Comparison of ENCODE assay signal across 20 cellular contexts in the genomic region with DNA sequence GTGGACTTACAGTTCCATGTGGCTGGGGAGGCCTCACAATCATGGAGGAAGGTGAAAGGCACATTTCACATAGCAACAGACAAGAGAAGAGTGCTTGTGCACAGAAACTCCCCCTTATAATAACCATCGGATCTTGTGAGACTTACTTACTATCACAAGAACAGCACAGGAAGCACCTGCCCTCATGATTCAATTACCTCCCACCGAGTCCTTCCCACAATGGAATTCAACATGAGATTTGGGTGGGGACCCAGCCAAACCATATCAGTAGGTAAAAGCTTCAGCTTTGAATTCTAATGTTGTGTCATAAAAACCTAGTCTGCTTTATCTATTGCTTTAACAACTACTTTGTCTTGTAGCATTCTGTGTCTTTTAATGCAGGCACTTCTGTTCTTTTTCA.
DNase-seq lines count a peak whose midpoint lies in the region; ATAC-seq, FAIRE-seq and TF ChIP-seq lines count a peak whose summit lies in the region.
"Had no signal": no experiment of that assay in that cellular context is flagged by ENCODE, and none has a peak within 500 bp of the region (broad histone marks: within the 10 kb centered on the region; RNA-seq: fewer than 3 reads in every experiment).

No MANE protein-coding gene starts in this region.

- no peak for TF ChIP-seq CTCF in astrocyte (IDR thresholded peaks at IDR 0.05; ENCODE audit: insufficient read depth, low read depth, low read length)
- no peak for TF ChIP-seq CTCF in choroid plexus epithelial cell (conservative IDR thresholded peaks at IDR 0.05; ENCODE audit: low read depth, low read length)
- no peak for TF ChIP-seq CTCF in GM13977 (IDR thresholded peaks at IDR 0.05; ENCODE audit: extremely low read depth, insufficient read depth, missing control alignments)

- FAIRE-seq in astrocyte (lab: Jason Lieb, UNC), result no peak
- FAIRE-seq: D721Med, G401.6, GM12891, GM18507, K562 had no signal

- no peaks in the 10 kb centered on the region for H3K36me3 Mint-ChIP-seq in astrocyte (ENCODE audit: low read depth, unreplicated experiment)
- H3K36me3 Mint-ChIP-seq in activated T-cell treated with anti-CD3 and anti-CD28 coated beads, Interleukin-2, amount 50 U/mL, for 4 hours (ENCODE audit: insufficient read depth), result no peaks in the 10 kb centered on the region

- no peaks in the 10 kb centered on the region for H3K9me3 ChIP-seq in astrocyte (ENCODE audit: insufficient read depth, low read depth, low read length)
- H3K9me3 ChIP-seq: BE2C, Caco-2, HAP-1 had no signal

- H3K9ac ChIP-seq in astrocyte (ENCODE audit: low read length), result no peak overlapping the region

- no peaks in the 10 kb centered on the region for H3K4me1 Mint-ChIP-seq in astrocyte (ENCODE audit: low read depth, unreplicated experiment)
- H3K4me1 Mint-ChIP-seq in activated T-cell treated with anti-CD3 and anti-CD28 coated beads, Interleukin-2, amount 50 U/mL, for 4 hours (ENCODE audit: low read depth), result no peaks in the 10 kb centered on the region

- no peak for ATAC-seq in GM18867 (IDR thresholded peaks at IDR 0.05; ENCODE audit: unreplicated experiment)
- no peak for ATAC-seq in activated T-cell treated with anti-CD3 and anti-CD28 coated beads, Interleukin-2, amount 50 U/mL, for 4 hours
- ATAC-seq: K562 had no signal

- peaks cover 2% of the 10 kb centered on the region for H3K27me3 Mint-ChIP-seq in astrocyte (ENCODE audit: low read depth, unreplicated experiment)
- no peaks in the 10 kb centered on the region for H3K27me3 Mint-ChIP-seq in activated T-cell treated with anti-CD3 and anti-CD28 coated beads, Interleukin-2, amount 50 U/mL, for 4 hours (ENCODE audit: low read depth)

- H3K27ac ChIP-seq in astrocyte (ENCODE audit: low read depth, low read length), result no peak overlapping the region
- H3K27ac ChIP-seq: C4-2B had no signal

- H3K27me3 ChIP-seq in astrocyte (ENCODE audit: insufficient read depth, low read length), result no peaks in the 10 kb centered on the region
- H3K27me3 ChIP-seq: BE2C had no signal

- DNase-seq in A172 (ENCODE audit: low spot score) (peak; percentile 61), HT1080 (ENCODE audit: low read depth) (peak; percentile 60), astrocyte (ENCODE audit: low read depth) (peak; percentile 26), choroid plexus epithelial cell (ENCODE audit: low read depth) (peak; percentile 54), GM13977 (ENCODE audit: low spot score) (no peak), iPS-NIHi11 (ENCODE audit: low spot score) (no peak)
- no peak for DNase-seq in activated T-cell treated with anti-CD3 and anti-CD28 coated beads, Interleukin-2, amount 50 U/mL, for 4 hours
- DNase-seq: 8988T; ACHN; BE2C; Caco-2; CD4-positive, alpha-beta T cell had no signal

- H3K27ac Mint-ChIP-seq in astrocyte (ENCODE audit: unreplicated experiment), result no peak overlapping the region
- H3K27ac Mint-ChIP-seq: CD4-positive, alpha-beta T cell had no signal

- no peaks in the 10 kb centered on the region for H4K20me1 ChIP-seq in astrocyte (ENCODE audit: insufficient read depth, low read length)

- peaks cover 4% of the 10 kb centered on the region for H3K9me3 Mint-ChIP-seq in astrocyte (ENCODE audit: unreplicated experiment)
- no peaks in the 10 kb centered on the region for H3K9me3 Mint-ChIP-seq in activated T-cell treated with anti-CD3 and anti-CD28 coated beads, Interleukin-2, amount 50 U/mL, for 4 hours

- H3K4me2 ChIP-seq in astrocyte (ENCODE audit: low read length), result no peak overlapping the region

- no peak overlapping the region for H3K4me3 ChIP-seq in astrocyte (ENCODE audit: insufficient read depth, low read depth, low read length)
- no peak overlapping the region for H3K4me3 ChIP-seq in choroid plexus epithelial cell (ENCODE audit: low read depth, low read length)
- H3K4me3 ChIP-seq: HAP-1, K562 had no signal

- no peaks in the 10 kb centered on the region for H3K4me1 ChIP-seq in astrocyte (ENCODE audit: insufficient read depth, low read length)
- H3K4me1 ChIP-seq: BE2C, Caco-2, HAP-1 had no signal

- in situ Hi-C loops in GM13977 (cut with MboI; ENCODE audit: low pct_unique_long_range_greater_than_20kb, low sequenced_read_pairs, unreplicated experiment), result no loop called here

- no peaks in the 10 kb centered on the region for H3K79me2 ChIP-seq in astrocyte (ENCODE audit: insufficient read depth, low read length)

- no peak overlapping the region for H2AFZ ChIP-seq in astrocyte (ENCODE audit: low read depth, low read length)

- H3K36me3 ChIP-seq in astrocyte (ENCODE audit: insufficient read depth, low read length), result no peaks in the 10 kb centered on the region
- H3K36me3 ChIP-seq: BE2C, HAP-1 had no signal

- no peak overlapping the region for H3K4me3 Mint-ChIP-seq in astrocyte (ENCODE audit: unreplicated experiment)
- no peak overlapping the region for H3K4me3 Mint-ChIP-seq in activated T-cell treated with anti-CD3 and anti-CD28 coated beads, Interleukin-2, amount 50 U/mL, for 4 hours
- H3K4me3 Mint-ChIP-seq: CD4-positive, alpha-beta T cell had no signal

Comparison
In these comparisons a context has a peak if more than half of its experiments do, and no peak if none do; other contexts are left out.
1. DNase-seq: peak in A172 (single experiment), HT1080 (single experiment), astrocyte (single experiment) and choroid plexus epithelial cell (single experiment); none in GM13977 (single experiment), activated T-cell treated with anti-CD3 and anti-CD28 coated beads, Interleukin-2, amount 50 U/mL, for 4 hours (single experiment) and iPS-NIHi11 (single experiment).